ENCODE assay signal across 8 cellular contexts in genomic region chr14:57268161-57269067, GRCh38. TPM values are rescaled to one million over a fixed set of nuclear protein-coding genes. Genes with fewer than 3 reads are reported as not detected.
DNase-seq lines count a peak whose midpoint lies in the region; ATAC-seq, FAIRE-seq and TF ChIP-seq lines count a peak whose summit lies in the region.

A gene with protein sequence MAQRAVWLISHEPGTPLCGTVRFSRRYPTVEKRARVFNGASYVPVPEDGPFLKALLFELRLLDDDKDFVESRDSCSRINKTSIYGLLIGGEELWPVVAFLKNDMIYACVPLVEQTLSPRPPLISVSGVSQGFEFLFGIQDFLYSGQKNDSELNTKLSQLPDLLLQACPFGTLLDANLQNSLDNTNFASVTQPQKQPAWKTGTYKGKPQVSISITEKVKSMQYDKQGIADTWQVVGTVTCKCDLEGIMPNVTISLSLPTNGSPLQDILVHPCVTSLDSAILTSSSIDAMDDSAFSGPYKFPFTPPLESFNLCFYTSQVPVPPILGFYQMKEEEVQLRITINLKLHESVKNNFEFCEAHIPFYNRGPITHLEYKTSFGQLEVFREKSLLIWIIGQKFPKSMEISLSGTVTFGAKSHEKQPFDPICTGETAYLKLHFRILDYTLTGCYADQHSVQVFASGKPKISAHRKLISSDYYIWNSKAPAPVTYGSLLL (plus strand): TSS chr14:57268971. CDS start chr14:57269315, 344 bp downstream.
TSS of gene EXOC5 (minus strand) at chr14:57268905. CDS start at chr14:57268648, 257 bp downstream.

- no peaks in the 10 kb centered on the region for H3K9me3 ChIP-seq in small intestine (ENCODE audit: control insufficient read depth, low read depth)

- TF ChIP-seq CTCF in WTC11 (IDR thresholded peaks at IDR 0.05) (no peak), cardiac fibroblast (IDR thresholded peaks at IDR 0.05; ENCODE audit: low read depth, low read length) (no peak)

- CTCF ChIA-PET in WTC11 (lab: Charles Lee), result no interaction called here

- peak within 1 kb of the TSS; percentile 99 for H3K4me3 Mint-ChIP-seq in WTC11

- H3K4me3 ChIP-seq in cardiac fibroblast (replicated peaks in 1 of 2; ENCODE audit: low read depth in 2 of 2, low read length in 2 of 2), result peak within 1 kb of the TSS; percentile 81 to 86
- H3K4me3 ChIP-seq in small intestine (ENCODE audit: low read depth in 1 of 2, low read length in 2 of 2), result peak within 1 kb of the TSS; percentile 62 to 80

- 0% methylated on average over 76 of the region's 76 CpGs for WGBS in small intestine, 3 donors

- POLR2A ChIA-PET in WTC11 (lab: Charles Lee), result no interaction called here

- H3K27me3 ChIP-seq in small intestine (ENCODE audit: control insufficient read depth in 2 of 2, insufficient read depth in 2 of 2, low read length in 2 of 2), result no peaks in the 10 kb centered on the region

- peaks cover 45% of the 10 kb centered on the region for H3K4me1 Mint-ChIP-seq in WTC11

- FAIRE-seq in small intestine (lab: Jason Lieb, UNC), result no peak

- peak; percentile 88 for ATAC-seq in GM18909 (IDR thresholded peaks at IDR 0.05; ENCODE audit: poor library complexity, unreplicated experiment)
- ATAC-seq in HG03175 (IDR thresholded peaks at IDR 0.05; ENCODE audit: unreplicated experiment), result peak; percentile 86
- ATAC-seq in WTC11, result peak; percentile 86

- H3K4me1 ChIP-seq in small intestine (ENCODE audit: control insufficient read depth in 2 of 2, insufficient read depth in 1 of 2, low read depth in 1 of 2, low read length in 1 of 2), result peaks cover 3 to 19% of the 10 kb centered on the region in 2 donors

- 0 out of 2 replicates have a peak, but pooled peaks cover 3% of the 10 kb centered on the region for H3K36me3 Mint-ChIP-seq in WTC11

- H3K36me3 ChIP-seq in small intestine (ENCODE audit: control insufficient read depth in 2 of 2, insufficient read depth in 2 of 2, low read length in 2 of 2), result no peaks in the 10 kb centered on the region

- H3K27me3 Mint-ChIP-seq in WTC11 (ENCODE audit: low read depth), result no peaks in the 10 kb centered on the region

- DNase-seq in AG08396 (ENCODE audit: low spot score), result peak; percentile 89
- DNase-seq in NCI-H226, result peak; percentile 88
- DNase-seq in WTC11 (ENCODE audit: low spot score), result peak; percentile 91
- peak; percentile 93 to 94 for DNase-seq in cardiac fibroblast (ENCODE audit: low read depth in 2 of 2)
- peak; percentile 85 for DNase-seq in iPS-NIHi11 (ENCODE audit: low spot score)
- DNase-seq in small intestine, result peak; percentile 96

- peak within 1 kb of the TSS; percentile 92 to 97 for H3K27ac ChIP-seq in small intestine (ENCODE audit: low read depth in 1 of 2, low read length in 1 of 2)

- H3K27ac Mint-ChIP-seq in WTC11, result peak within 1 kb of the TSS; percentile 100

- H3K9me3 Mint-ChIP-seq in WTC11, result no peaks in the 10 kb centered on the region

TF ChIP-seq in WTC11, 78 proteins besides CTCF, POLR2A, EP300 and RAD21 (continues in another document):
- TF ChIP-seq, protein P1, sequence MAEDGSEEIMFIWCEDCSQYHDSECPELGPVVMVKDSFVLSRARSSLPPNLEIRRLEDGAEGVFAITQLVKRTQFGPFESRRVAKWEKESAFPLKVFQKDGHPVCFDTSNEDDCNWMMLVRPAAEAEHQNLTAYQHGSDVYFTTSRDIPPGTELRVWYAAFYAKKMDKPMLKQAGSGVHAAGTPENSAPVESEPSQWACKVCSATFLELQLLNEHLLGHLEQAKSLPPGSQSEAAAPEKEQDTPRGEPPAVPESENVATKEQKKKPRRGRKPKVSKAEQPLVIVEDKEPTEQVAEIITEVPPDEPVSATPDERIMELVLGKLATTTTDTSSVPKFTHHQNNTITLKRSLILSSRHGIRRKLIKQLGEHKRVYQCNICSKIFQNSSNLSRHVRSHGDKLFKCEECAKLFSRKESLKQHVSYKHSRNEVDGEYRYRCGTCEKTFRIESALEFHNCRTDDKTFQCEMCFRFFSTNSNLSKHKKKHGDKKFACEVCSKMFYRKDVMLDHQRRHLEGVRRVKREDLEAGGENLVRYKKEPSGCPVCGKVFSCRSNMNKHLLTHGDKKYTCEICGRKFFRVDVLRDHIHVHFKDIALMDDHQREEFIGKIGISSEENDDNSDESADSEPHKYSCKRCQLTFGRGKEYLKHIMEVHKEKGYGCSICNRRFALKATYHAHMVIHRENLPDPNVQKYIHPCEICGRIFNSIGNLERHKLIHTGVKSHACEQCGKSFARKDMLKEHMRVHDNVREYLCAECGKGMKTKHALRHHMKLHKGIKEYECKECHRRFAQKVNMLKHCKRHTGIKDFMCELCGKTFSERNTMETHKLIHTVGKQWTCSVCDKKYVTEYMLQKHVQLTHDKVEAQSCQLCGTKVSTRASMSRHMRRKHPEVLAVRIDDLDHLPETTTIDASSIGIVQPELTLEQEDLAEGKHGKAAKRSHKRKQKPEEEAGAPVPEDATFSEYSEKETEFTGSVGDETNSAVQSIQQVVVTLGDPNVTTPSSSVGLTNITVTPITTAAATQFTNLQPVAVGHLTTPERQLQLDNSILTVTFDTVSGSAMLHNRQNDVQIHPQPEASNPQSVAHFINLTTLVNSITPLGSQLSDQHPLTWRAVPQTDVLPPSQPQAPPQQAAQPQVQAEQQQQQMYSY (CRISPR knock-in tag; IDR thresholded peaks at IDR 0.05), result peak; percentile 83
- no peak for TF ChIP-seq SMAD4 (CRISPR knock-in tag; IDR thresholded peaks at IDR 0.05)
- 0 out of 2 replicates have a peak, but pooled peaks have one; percentile 15 for TF ChIP-seq TEAD4 (CRISPR knock-in tag; IDR thresholded peaks at IDR 0.05)
- no peak for TF ChIP-seq CREB1 (CRISPR knock-in tag; IDR thresholded peaks at IDR 0.05)
- TF ChIP-seq CBFB (CRISPR knock-in tag; IDR thresholded peaks at IDR 0.05; ENCODE audit: low read depth), result peak; percentile 36; the same call in 1 of the 2 replicates
- peak; percentile 59; the same call in 1 of the 2 replicates for TF ChIP-seq FOXP1 (CRISPR knock-in tag; IDR thresholded peaks at IDR 0.05; ENCODE audit: borderline replicate concordance)
- TF ChIP-seq, protein P2, sequence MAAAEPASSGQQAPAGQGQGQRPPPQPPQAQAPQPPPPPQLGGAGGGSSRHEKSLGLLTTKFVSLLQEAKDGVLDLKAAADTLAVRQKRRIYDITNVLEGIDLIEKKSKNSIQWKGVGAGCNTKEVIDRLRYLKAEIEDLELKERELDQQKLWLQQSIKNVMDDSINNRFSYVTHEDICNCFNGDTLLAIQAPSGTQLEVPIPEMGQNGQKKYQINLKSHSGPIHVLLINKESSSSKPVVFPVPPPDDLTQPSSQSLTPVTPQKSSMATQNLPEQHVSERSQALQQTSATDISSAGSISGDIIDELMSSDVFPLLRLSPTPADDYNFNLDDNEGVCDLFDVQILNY (CRISPR knock-in tag; IDR thresholded peaks at IDR 0.05), result peak; percentile 74
- no peak for TF ChIP-seq MXD4 (CRISPR knock-in tag; IDR thresholded peaks at IDR 0.05; ENCODE audit: borderline replicate concordance)
- TF ChIP-seq ELF4 (CRISPR knock-in tag; IDR thresholded peaks at IDR 0.05; ENCODE audit: low read depth), result 0 out of 2 replicates have a peak, but pooled peaks have one; percentile 27
- TF ChIP-seq CREM (CRISPR knock-in tag; IDR thresholded peaks at IDR 0.05), result peak; percentile 53; the same call in 1 of the 2 replicates
- no peak for TF ChIP-seq SOX15 (CRISPR knock-in tag; IDR thresholded peaks at IDR 0.05)
- peak; percentile 29; the same call in 1 of the 2 replicates for TF ChIP-seq TEAD1 (CRISPR knock-in tag; IDR thresholded peaks at IDR 0.05)
- TF ChIP-seq, protein P3, sequence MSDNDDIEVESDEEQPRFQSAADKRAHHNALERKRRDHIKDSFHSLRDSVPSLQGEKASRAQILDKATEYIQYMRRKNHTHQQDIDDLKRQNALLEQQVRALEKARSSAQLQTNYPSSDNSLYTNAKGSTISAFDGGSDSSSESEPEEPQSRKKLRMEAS (CRISPR knock-in tag; IDR thresholded peaks at IDR 0.05), result peak; percentile 80
- TF ChIP-seq KAT7 (CRISPR knock-in tag; IDR thresholded peaks at IDR 0.05; ENCODE audit: borderline replicate concordance), result 0 out of 2 replicates have a peak, but pooled peaks have one; percentile 55
- TF ChIP-seq ZNF416 (CRISPR knock-in tag; IDR thresholded peaks at IDR 0.05), result no peak
- TF ChIP-seq GABPB1 (CRISPR knock-in tag; IDR thresholded peaks at IDR 0.05), result peak; percentile 64; the same call in 1 of the 2 replicates
- TF ChIP-seq, protein P4, sequence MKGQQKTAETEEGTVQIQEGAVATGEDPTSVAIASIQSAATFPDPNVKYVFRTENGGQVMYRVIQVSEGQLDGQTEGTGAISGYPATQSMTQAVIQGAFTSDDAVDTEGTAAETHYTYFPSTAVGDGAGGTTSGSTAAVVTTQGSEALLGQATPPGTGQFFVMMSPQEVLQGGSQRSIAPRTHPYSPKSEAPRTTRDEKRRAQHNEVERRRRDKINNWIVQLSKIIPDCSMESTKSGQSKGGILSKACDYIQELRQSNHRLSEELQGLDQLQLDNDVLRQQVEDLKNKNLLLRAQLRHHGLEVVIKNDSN (CRISPR knock-in tag; IDR thresholded peaks at IDR 0.05), result peak; percentile 42; the same call in 1 of the 2 replicates
- TF ChIP-seq, protein P5, sequence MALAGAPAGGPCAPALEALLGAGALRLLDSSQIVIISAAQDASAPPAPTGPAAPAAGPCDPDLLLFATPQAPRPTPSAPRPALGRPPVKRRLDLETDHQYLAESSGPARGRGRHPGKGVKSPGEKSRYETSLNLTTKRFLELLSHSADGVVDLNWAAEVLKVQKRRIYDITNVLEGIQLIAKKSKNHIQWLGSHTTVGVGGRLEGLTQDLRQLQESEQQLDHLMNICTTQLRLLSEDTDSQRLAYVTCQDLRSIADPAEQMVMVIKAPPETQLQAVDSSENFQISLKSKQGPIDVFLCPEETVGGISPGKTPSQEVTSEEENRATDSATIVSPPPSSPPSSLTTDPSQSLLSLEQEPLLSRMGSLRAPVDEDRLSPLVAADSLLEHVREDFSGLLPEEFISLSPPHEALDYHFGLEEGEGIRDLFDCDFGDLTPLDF (CRISPR knock-in tag; IDR thresholded peaks at IDR 0.05), result 0 out of 2 replicates have a peak, but pooled peaks have one; percentile 35
- TF ChIP-seq ZNF232 (CRISPR knock-in tag; IDR thresholded peaks at IDR 0.05), result 0 out of 2 replicates have a peak, but pooled peaks have one; percentile 20
- no peak for TF ChIP-seq NR1H2 (CRISPR knock-in tag; IDR thresholded peaks at IDR 0.05)

RNA-seq across cellular contexts. Expression of the first gene that starts in this region (rescaled TPM):
- total RNA-seq in WTC11 (2021), result 40.4 to 48.5 TPM (median 43.8 TPM) in 3 replicates
- 10 to 100 TPM; 20.6 to 25.1 (median 23.0) TPM for polyA plus RNA-seq in small intestine

RNA-seq across cellular contexts. Expression of gene EXOC5, which starts in this region (rescaled TPM):
- total RNA-seq in WTC11 (2021), result 71.5 to 80.4 TPM (median 74.2 TPM) in 3 replicates
- polyA plus RNA-seq in small intestine, result 10 to 100 TPM in 1 of 3 donors, 1 to 10 TPM in 2; 6.8 to 12.5 (median 7.8) TPM

Comparison
In these comparisons a context has a peak if more than half of its experiments do, and no peak if none do; other contexts are left out.
1. Peak in every context shown above with its lines: DNase-seq, ATAC-seq, H3K4me3 ChIP-seq and H3K27ac ChIP-seq.